11 cellular contexts compared by ENCODE assay signal in the genomic region with DNA sequence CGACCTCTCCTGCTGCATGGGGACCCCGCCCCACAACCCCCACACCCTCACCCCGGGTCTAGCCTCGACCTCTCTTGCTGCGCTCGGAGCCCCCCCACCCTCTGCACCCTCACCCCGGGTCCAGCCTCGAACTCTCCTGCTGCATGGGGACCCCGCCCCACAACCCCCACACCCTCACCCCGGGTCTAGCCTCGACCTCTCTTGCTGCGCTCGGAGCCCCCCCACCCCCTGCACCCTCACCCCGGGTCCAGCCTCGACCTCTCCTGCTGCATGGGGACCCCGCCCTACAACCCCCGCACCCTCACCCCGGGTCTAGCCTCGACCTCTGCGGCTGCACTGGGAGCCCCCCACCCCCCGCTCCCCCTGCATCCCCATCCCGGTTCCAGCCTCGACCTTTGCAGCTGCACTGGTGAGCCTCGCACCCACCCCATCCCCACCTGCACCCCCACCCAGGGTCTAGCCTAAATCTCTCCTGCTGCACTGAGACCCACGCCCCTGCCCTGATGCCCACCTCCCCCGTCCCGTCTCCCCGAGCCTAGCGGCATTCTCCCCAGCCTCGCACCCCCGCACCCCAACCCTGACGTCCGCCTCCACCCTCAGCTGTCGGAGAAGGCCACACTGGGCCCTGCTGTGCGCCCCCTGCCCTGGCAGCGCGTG. TPM values are rescaled to one million over a fixed set of nuclear protein-coding genes. Genes with fewer than 3 reads are reported as not detected.
DNase-seq lines count a peak whose midpoint lies in the region; ATAC-seq and TF ChIP-seq lines count a peak whose summit lies in the region.
"Had no signal": no experiment of that assay in that cellular context is flagged by ENCODE, and none has a peak within 500 bp of the region (broad histone marks: within the 10 kb centered on the region; RNA-seq: fewer than 3 reads in every experiment).

No MANE protein-coding gene starts in this region.

- ATAC-seq in HG02759 (IDR thresholded peaks at IDR 0.05; ENCODE audit: unreplicated experiment), result no peak

- H3K27ac ChIP-seq in MM.1S (ENCODE audit: low read length), result no peak overlapping the region
- H3K27ac ChIP-seq in esophagus muscularis mucosa (replicated peaks in 1 of 4), result peak overlapping the region in 1 of 4 donors; percentile 65
- H3K27ac ChIP-seq in spleen, result no peak overlapping the region
- H3K27ac ChIP-seq in ascending aorta, result no peak overlapping the region

- H3K9ac ChIP-seq in ES-I3 (ENCODE audit: low read depth, low read length), result peak overlapping the region; percentile 16; the same call in 1 of the 2 replicates
- H3K9ac ChIP-seq in MM.1S (ENCODE audit: low read length), result no peak overlapping the region

- H3K4me2 ChIP-seq in MM.1S (ENCODE audit: low read depth, low read length), result peak overlapping the region; percentile 82; the same call in 1 of the 2 replicates

- peaks cover 7% of the 10 kb centered on the region; the same call in 1 of the 2 replicates for H3F3A ChIP-seq in MM.1S (ENCODE audit: insufficient read depth, low read length)

- no peak for TF ChIP-seq EP300 in esophagus muscularis mucosa (IDR thresholded peaks at IDR 0.05)

- H3K79me2 ChIP-seq in MM.1S (ENCODE audit: low read length), result no peaks in the 10 kb centered on the region

- H3K4me3 ChIP-seq in MM.1S (ENCODE audit: low read length) (peak overlapping the region; percentile 58; the same call in 1 of the 2 replicates), esophagus muscularis mucosa (peak overlapping the region; percentile 47 to 63 (median 48)), spleen (peak overlapping the region in 3 of 8 donors; percentile 37 to 66 (median 47)), ascending aorta (peak overlapping the region in 1 of 2 donors; percentile 52)

- H2AFZ ChIP-seq in MM.1S (ENCODE audit: low read length), result no peak overlapping the region

- TF ChIP-seq POLR2A in esophagus muscularis mucosa (IDR thresholded peaks at IDR 0.05; ENCODE audit: low read depth) (no peak), spleen (IDR thresholded peaks at IDR 0.05) (no peak)

- peaks cover 29% of the 10 kb centered on the region for H3K27me3 ChIP-seq in MM.1S (replicated peaks; ENCODE audit: insufficient read depth, low read length)
- peaks cover 0 to 64% (median 29%) of the 10 kb centered on the region in 4 donors for H3K27me3 ChIP-seq in esophagus muscularis mucosa
- peaks cover 0 to 58% (median 20%) of the 10 kb centered on the region in 7 donors for H3K27me3 ChIP-seq in spleen (replicated peaks in 1 of 7)
- peaks cover 24% of the 10 kb centered on the region for H3K27me3 ChIP-seq in ascending aorta

- DNase-seq in MM.1S, result no peak
- DNase-seq in esophagus muscularis mucosa (ENCODE audit: extremely low spot score), result no peak
- DNase-seq in spleen, result peak; percentile 76
- no peak for DNase-seq in NCI-H2029 (lab: John Stamatoyannopoulos, UW)
- no peak for DNase-seq in ascending aorta (ENCODE audit: low spot score in 2 of 2)

- H3K4me1 ChIP-seq in ES-I3 (ENCODE audit: insufficient read depth, low read length) (no peaks in the 10 kb centered on the region; the same call in 1 of the 2 replicates), MM.1S (ENCODE audit: low read length) (peaks cover 5% of the 10 kb centered on the region), esophagus muscularis mucosa (peaks cover 16 to 46% (median 44%) of the 10 kb centered on the region in 4 donors), spleen (peaks cover 11 to 67% (median 48%) of the 10 kb centered on the region in 6 donors), ascending aorta (peaks cover 0 to 11% of the 10 kb centered on the region in 2 donors)

- 0 out of 2 replicates have a peak, but pooled peaks cover 3% of the 10 kb centered on the region for H4K20me1 ChIP-seq in MM.1S (ENCODE audit: insufficient read depth, low read length)

- no peaks in the 10 kb centered on the region for H3K9me3 ChIP-seq in ES-I3 (ENCODE audit: control insufficient read depth, insufficient read depth, low read length)
- no peaks in the 10 kb centered on the region for H3K9me3 ChIP-seq in MM.1S (replicated peaks; ENCODE audit: insufficient read depth, low read length)
- H3K9me3 ChIP-seq in esophagus muscularis mucosa, result no peaks in the 10 kb centered on the region
- H3K9me3 ChIP-seq in spleen, result no peaks in the 10 kb centered on the region
- H3K9me3 ChIP-seq in ascending aorta, result no peaks in the 10 kb centered on the region

- 37% methylated on average over 7 of the region's 37 CpGs for WGBS in esophagus muscularis mucosa
- WGBS in spleen, 5 donors, result 50 to 69% (median 61%) methylated on average over 25 to 35 of the region's 37 CpGs

- H3K9me2 ChIP-seq in MM.1S (replicated peaks; ENCODE audit: insufficient read depth, low read length), result no peaks in the 10 kb centered on the region

- TF ChIP-seq CTCF in MM.1S (IDR thresholded peaks at IDR 0.05; ENCODE audit: low read length) (no peak), esophagus muscularis mucosa (IDR thresholded peaks at IDR 0.05) (no peak), spleen (IDR thresholded peaks at IDR 0.05 in 8 of 11, conservative IDR thresholded peaks at IDR 0.05 in 3 of 11) (no peak), ascending aorta (IDR thresholded peaks at IDR 0.05) (no peak)

- intact Hi-C loops in esophagus muscularis mucosa (cut with DNase I), result loop anchor here (5.0 to 10.0 kb wide), 3 partner anchors 56 to 194 kb away; a partner anchor contains a TSS
- intact Hi-C loops in spleen (cut with DNase I; ENCODE audit: low total_unique reads), result loop anchor here (10.0 kb wide), 1 partner anchor 124 kb away; a partner anchor contains a TSS
- intact Hi-C loops in ascending aorta (cut with DNase I), result loop anchor here (5.0 to 10.0 kb wide), 2 partner anchors 86 to 121 kb away; a partner anchor contains a TSS

- H3K36me3 ChIP-seq in ES-I3 (ENCODE audit: insufficient read depth, low read length) (no peaks in the 10 kb centered on the region), MM.1S (replicated peaks; ENCODE audit: insufficient read depth, low read length) (no peaks in the 10 kb centered on the region), esophagus muscularis mucosa (no peaks in the 10 kb centered on the region), spleen (peaks cover 0 to 5% (median 0%) of the 10 kb centered on the region in 6 donors), ascending aorta (no peaks in the 10 kb centered on the region)

RNA-seq across cellular contexts. Expression of a gene that starts 1.8 kb away (rescaled TPM):
- total RNA-seq in esophagus muscularis mucosa, result 1,000 to 10,000 TPM in 1 of 4 donors, 100 to 1,000 TPM in 3; 298 to 1,068 (median 643) TPM
- 10 to 100 TPM; 11.3 to 59.5 (median 26.2) TPM for total RNA-seq in spleen
- 10 to 100 TPM in 2 of 3 donors, 1 to 10 TPM in 1; 6.6 to 25.3 (median 18.4) TPM for polyA plus RNA-seq in spleen
- 1,680 TPM for total RNA-seq in ascending aorta

RNA-seq across cellular contexts. Expression of a gene that starts 9.1 kb away (rescaled TPM):
- total RNA-seq in esophagus muscularis mucosa (1 to 10 TPM in 3 of 4 donors, under 1 TPM in 1; 0.45 to 3.3 (median 1.6) TPM), spleen (100 to 1,000 TPM in 1 of 7 donors, 10 to 100 TPM in 4, 1 to 10 TPM in 2; 3.9 to 137 (median 17.0) TPM), ascending aorta (not detected)
- 1 to 10 TPM; 2.8 to 6.7 (median 5.4) TPM for polyA plus RNA-seq in spleen
- total RNA-seq: activated naive CD8-positive, alpha-beta T cell treated with anti-CD3 and anti-CD28 coated beads for 36 hours; mucosa of gallbladder; progenitor cell of endocrine pancreas; SK-MEL-5 had no signal

RNA-seq across cellular contexts. Expression of a gene that starts 20.4 kb away (rescaled TPM):
- total RNA-seq in esophagus muscularis mucosa (1 to 10 TPM in 1 of 4 donors, not detected in 3; 1.2 TPM), spleen (100 to 1,000 TPM in 1 of 7 donors, 10 to 100 TPM in 3, 1 to 10 TPM in 3; 2.8 to 168 (median 11.7) TPM), ascending aorta (not detected)
- polyA plus RNA-seq in spleen, result 1 to 10 TPM in 2 of 3 donors, under 1 TPM in 1; 0.89 to 3.3 (median 1.3) TPM
- total RNA-seq: activated naive CD8-positive, alpha-beta T cell treated with anti-CD3 and anti-CD28 coated beads for 36 hours; mucosa of gallbladder; progenitor cell of endocrine pancreas; SK-MEL-5 had no signal

RNA-seq across cellular contexts. Expression of a gene that starts 31.8 kb away (rescaled TPM):
- total RNA-seq in esophagus muscularis mucosa, result 10 to 100 TPM; 26.3 to 50.9 (median 37.2) TPM
- 10 to 100 TPM; 37.0 to 60.7 (median 52.7) TPM for total RNA-seq in spleen
- polyA plus RNA-seq in spleen, result 10 to 100 TPM; 43.2 to 82.1 (median 77.6) TPM
- total RNA-seq in ascending aorta, result 73.2 TPM

RNA-seq across cellular contexts. Expression of a gene that starts 32.1 kb away (rescaled TPM):
- total RNA-seq in esophagus muscularis mucosa (not detected), spleen (not detected), ascending aorta (not detected)
- not detected for polyA plus RNA-seq in spleen
- total RNA-seq: activated naive CD8-positive, alpha-beta T cell treated with anti-CD3 and anti-CD28 coated beads for 36 hours; mucosa of gallbladder; progenitor cell of endocrine pancreas; SK-MEL-5 had no signal

Comparison
In these comparisons a context has a peak if more than half of its experiments do, and no peak if none do; other contexts are left out.
1. RNA of a gene that starts 1.8 kb away (total RNA-seq): 1,680 TPM in ascending aorta (single experiment) and 298 to 1,068 TPM in esophagus muscularis mucosa; 11.3 to 59.5 TPM in spleen; every median in the first group is over 4 times any median in the second.